In the genomic region with DNA sequence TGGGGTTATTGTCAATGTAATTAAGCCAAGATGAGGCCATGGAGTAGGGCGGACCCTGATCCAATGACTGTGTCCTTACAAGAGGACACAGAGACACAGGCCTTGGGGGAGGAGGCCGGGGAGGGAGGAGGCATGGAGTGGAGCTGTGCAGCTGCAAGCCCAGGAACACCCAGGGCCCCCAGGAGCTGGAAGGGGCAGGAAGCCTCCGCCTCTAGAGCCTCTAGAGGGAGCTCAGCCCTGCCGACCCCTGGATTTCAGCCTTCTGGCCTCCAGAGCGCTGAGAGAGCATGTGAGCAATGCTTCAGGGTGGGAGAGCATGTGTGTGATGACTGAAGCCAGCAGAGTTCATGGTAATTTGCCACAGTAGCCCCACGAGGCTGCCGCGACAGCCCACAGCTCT, we compare ENCODE assay signal across 1 cellular context.
TF ChIP-seq lines count a peak whose summit lies in the region.

No MANE protein-coding gene starts in this region.

TF ChIP-seq in GM23338, 12 proteins besides CTCF, POLR2A, EP300 and RAD21 (continued from another document):
- TF ChIP-seq, protein P1, sequence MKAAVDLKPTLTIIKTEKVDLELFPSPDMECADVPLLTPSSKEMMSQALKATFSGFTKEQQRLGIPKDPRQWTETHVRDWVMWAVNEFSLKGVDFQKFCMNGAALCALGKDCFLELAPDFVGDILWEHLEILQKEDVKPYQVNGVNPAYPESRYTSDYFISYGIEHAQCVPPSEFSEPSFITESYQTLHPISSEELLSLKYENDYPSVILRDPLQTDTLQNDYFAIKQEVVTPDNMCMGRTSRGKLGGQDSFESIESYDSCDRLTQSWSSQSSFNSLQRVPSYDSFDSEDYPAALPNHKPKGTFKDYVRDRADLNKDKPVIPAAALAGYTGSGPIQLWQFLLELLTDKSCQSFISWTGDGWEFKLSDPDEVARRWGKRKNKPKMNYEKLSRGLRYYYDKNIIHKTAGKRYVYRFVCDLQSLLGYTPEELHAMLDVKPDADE (IDR thresholded peaks at IDR 0.05): no peak
- TF ChIP-seq POLR2AphosphoS5 (IDR thresholded peaks at IDR 0.05; ENCODE audit: low read depth) (no peak), EZH2 (IDR thresholded peaks at IDR 0.05; ENCODE audit: low read depth, unreplicated experiment) (no peak), JUNB (IDR thresholded peaks at IDR 0.05; ENCODE audit: unreplicated experiment) (no peak), EZH2phosphoT487 (IDR thresholded peaks at IDR 0.05; ENCODE audit: unreplicated experiment) (no peak)
- TF ChIP-seq, protein P2, sequence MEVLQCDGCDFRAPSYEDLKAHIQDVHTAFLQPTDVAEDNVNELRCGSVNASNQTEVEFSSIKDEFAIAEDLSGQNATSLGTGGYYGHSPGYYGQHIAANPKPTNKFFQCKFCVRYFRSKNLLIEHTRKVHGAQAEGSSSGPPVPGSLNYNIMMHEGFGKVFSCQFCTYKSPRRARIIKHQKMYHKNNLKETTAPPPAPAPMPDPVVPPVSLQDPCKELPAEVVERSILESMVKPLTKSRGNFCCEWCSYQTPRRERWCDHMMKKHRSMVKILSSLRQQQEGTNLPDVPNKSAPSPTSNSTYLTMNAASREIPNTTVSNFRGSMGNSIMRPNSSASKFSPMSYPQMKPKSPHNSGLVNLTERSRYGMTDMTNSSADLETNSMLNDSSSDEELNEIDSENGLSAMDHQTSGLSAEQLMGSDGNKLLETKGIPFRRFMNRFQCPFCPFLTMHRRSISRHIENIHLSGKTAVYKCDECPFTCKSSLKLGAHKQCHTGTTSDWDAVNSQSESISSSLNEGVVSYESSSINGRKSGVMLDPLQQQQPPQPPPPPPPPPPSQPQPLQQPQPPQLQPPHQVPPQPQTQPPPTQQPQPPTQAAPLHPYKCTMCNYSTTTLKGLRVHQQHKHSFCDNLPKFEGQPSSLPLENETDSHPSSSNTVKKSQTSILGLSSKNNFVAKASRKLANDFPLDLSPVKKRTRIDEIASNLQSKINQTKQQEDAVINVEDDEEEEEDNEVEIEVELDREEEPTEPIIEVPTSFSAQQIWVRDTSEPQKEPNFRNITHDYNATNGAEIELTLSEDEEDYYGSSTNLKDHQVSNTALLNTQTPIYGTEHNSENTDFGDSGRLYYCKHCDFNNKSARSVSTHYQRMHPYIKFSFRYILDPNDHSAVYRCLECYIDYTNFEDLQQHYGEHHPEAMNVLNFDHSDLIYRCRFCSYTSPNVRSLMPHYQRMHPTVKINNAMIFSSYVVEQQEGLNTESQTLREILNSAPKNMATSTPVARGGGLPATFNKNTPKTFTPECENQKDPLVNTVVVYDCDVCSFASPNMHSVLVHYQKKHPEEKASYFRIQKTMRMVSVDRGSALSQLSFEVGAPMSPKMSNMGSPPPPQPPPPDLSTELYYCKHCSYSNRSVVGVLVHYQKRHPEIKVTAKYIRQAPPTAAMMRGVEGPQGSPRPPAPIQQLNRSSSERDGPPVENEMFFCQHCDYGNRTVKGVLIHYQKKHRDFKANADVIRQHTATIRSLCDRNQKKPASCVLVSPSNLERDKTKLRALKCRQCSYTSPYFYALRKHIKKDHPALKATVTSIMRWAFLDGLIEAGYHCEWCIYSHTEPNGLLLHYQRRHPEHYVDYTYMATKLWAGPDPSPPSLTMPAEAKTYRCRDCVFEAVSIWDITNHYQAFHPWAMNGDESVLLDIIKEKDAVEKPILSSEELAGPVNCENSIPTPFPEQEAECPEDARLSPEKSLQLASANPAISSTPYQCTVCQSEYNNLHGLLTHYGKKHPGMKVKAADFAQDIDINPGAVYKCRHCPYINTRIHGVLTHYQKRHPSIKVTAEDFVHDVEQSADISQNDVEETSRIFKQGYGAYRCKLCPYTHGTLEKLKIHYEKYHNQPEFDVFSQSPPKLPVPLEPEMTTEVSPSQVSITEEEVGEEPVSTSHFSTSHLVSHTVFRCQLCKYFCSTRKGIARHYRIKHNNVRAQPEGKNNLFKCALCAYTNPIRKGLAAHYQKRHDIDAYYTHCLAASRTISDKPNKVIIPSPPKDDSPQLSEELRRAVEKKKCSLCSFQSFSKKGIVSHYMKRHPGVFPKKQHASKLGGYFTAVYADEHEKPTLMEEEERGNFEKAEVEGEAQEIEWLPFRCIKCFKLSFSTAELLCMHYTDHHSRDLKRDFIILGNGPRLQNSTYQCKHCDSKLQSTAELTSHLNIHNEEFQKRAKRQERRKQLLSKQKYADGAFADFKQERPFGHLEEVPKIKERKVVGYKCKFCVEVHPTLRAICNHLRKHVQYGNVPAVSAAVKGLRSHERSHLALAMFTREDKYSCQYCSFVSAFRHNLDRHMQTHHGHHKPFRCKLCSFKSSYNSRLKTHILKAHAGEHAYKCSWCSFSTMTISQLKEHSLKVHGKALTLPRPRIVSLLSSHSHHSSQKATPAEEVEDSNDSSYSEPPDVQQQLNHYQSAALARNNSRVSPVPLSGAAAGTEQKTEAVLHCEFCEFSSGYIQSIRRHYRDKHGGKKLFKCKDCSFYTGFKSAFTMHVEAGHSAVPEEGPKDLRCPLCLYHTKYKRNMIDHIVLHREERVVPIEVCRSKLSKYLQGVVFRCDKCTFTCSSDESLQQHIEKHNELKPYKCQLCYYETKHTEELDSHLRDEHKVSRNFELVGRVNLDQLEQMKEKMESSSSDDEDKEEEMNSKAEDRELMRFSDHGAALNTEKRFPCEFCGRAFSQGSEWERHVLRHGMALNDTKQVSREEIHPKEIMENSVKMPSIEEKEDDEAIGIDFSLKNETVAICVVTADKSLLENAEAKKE (CRISPR knock-in tag; IDR thresholded peaks at IDR 0.05): no peak
- TF ChIP-seq, protein P3, sequence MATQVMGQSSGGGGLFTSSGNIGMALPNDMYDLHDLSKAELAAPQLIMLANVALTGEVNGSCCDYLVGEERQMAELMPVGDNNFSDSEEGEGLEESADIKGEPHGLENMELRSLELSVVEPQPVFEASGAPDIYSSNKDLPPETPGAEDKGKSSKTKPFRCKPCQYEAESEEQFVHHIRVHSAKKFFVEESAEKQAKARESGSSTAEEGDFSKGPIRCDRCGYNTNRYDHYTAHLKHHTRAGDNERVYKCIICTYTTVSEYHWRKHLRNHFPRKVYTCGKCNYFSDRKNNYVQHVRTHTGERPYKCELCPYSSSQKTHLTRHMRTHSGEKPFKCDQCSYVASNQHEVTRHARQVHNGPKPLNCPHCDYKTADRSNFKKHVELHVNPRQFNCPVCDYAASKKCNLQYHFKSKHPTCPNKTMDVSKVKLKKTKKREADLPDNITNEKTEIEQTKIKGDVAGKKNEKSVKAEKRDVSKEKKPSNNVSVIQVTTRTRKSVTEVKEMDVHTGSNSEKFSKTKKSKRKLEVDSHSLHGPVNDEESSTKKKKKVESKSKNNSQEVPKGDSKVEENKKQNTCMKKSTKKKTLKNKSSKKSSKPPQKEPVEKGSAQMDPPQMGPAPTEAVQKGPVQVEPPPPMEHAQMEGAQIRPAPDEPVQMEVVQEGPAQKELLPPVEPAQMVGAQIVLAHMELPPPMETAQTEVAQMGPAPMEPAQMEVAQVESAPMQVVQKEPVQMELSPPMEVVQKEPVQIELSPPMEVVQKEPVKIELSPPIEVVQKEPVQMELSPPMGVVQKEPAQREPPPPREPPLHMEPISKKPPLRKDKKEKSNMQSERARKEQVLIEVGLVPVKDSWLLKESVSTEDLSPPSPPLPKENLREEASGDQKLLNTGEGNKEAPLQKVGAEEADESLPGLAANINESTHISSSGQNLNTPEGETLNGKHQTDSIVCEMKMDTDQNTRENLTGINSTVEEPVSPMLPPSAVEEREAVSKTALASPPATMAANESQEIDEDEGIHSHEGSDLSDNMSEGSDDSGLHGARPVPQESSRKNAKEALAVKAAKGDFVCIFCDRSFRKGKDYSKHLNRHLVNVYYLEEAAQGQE (IDR thresholded peaks at IDR 0.05; ENCODE audit: unreplicated experiment): no peak
